Comparison of ENCODE assay signal across 8 cellular contexts in genomic region chr3:194136519-194137313, GRCh38. TPM values are rescaled to one million over a fixed set of nuclear protein-coding genes. Genes with fewer than 3 reads are reported as not detected.
DNase-seq lines count a peak whose midpoint lies in the region; ATAC-seq and TF ChIP-seq lines count a peak whose summit lies in the region.

No MANE protein-coding gene starts in this region.

- in situ Hi-C loops in ACHN (cut with HindIII; ENCODE audit: low pct_ligation_motif_present, low pct_unique_long_range_greater_than_20kb, low sequenced_read_pairs) (no loop called here), GM23248 (cut with MboI) (no loop called here)

- H3F3A ChIP-seq in GM23248 (ENCODE audit: insufficient read depth) (peaks cover 40% of the 10 kb centered on the region), SK-N-SH (replicated peaks; ENCODE audit: insufficient read depth) (peaks cover 57% of the 10 kb centered on the region)

- H3K27me3 ChIP-seq in GM23248 (replicated peaks; ENCODE audit: insufficient read depth) (no peaks in the 10 kb centered on the region), SK-N-SH (ENCODE audit: insufficient read depth) (no peaks in the 10 kb centered on the region)

- H3K9me3 ChIP-seq in GM23248 (ENCODE audit: low read depth), result no peaks in the 10 kb centered on the region
- H3K9me3 ChIP-seq in SK-N-SH, result no peaks in the 10 kb centered on the region

- 1 to 2% methylated on average over 39 to 43 of the region's 43 CpGs for WGBS in GM23248 (ENCODE audit: low coverage in 1 of 2, low lambda C conversion rate in 2 of 2, missing lambda C conversion rate in 2 of 2), 2 experiments
- 1% methylated on average over 31 of the region's 43 CpGs for WGBS in SK-N-SH (ENCODE audit: low lambda C conversion rate)

- no peaks in the 10 kb centered on the region for H4K20me1 ChIP-seq in GM23248 (ENCODE audit: insufficient read depth)
- H4K20me1 ChIP-seq in SK-N-SH (ENCODE audit: insufficient read depth), result peaks cover 26% of the 10 kb centered on the region

- no peak for TF ChIP-seq RAD21 in SK-N-SH (IDR thresholded peaks at IDR 0.05; ENCODE audit: low read length)

- H3K79me2 ChIP-seq in GM23248 (ENCODE audit: insufficient read depth) (no peaks in the 10 kb centered on the region), SK-N-SH (ENCODE audit: insufficient read depth) (peaks cover 21% of the 10 kb centered on the region)

- peak overlapping the region; percentile 93 for H3K27ac ChIP-seq in GM23248
- H3K27ac ChIP-seq in SK-N-SH (ENCODE audit: low read depth in 2 of 2, low read length in 1 of 2), result peak overlapping the region; percentile 86 to 95
- H3K27ac ChIP-seq in caudate nucleus (ENCODE audit: low read depth, low read length), result peak overlapping the region; percentile 42

- H3K36me3 ChIP-seq in GM23248 (ENCODE audit: low read depth), result no peaks in the 10 kb centered on the region
- peaks cover 0 to 7% of the 10 kb centered on the region in 2 experiments for H3K36me3 ChIP-seq in SK-N-SH (replicated peaks in 1 of 2; ENCODE audit: control insufficient read depth in 1 of 2, insufficient read depth in 2 of 2, low read length in 1 of 2)

- no peak for TF ChIP-seq CTCF in SK-N-SH (IDR thresholded peaks at IDR 0.05)

- CTCF ChIA-PET in SK-N-SH (lab: Yijun Ruan, JAX), result interaction anchor here (0.6 to 7.7 kb wide), 30 partner anchors 8 to 471 kb away, joined by 3 to 94 read pairs (median 4); no protein-coding TSS in a partner anchor

- DNase-seq in ACHN (peak; percentile 48), GM23248 (peak; percentile 89), SK-N-SH (peak; percentile 56), caudate nucleus (lab: John Stamatoyannopoulos, UW) (peak in 4 of 61 donors; percentile 9 to 48 (median 18)), kidney glomerular epithelial cell (lab: John Stamatoyannopoulos, UW) (peak; percentile 46)
- DNase-seq in stimulated activated CD4-positive, alpha-beta T cell treated with anti-CD3 and anti-CD28 coated beads, TNF-alpha, amount 100 ng/mL, for 4 hours (ENCODE audit: low read depth in 3 of 3), result peak in 2 of 3 experiments; percentile 4 to 10

- no peak for ATAC-seq in HG02870 (IDR thresholded peaks at IDR 0.05; ENCODE audit: unreplicated experiment)
- no peak for ATAC-seq in GM18907 (IDR thresholded peaks at IDR 0.05; ENCODE audit: unreplicated experiment)

- peaks cover 38% of the 10 kb centered on the region for H3K4me1 ChIP-seq in GM23248 (ENCODE audit: insufficient read depth)
- H3K4me1 ChIP-seq in SK-N-SH (ENCODE audit: control insufficient read depth in 1 of 2, insufficient read depth in 2 of 2, low read depth in 1 of 2, low read length in 1 of 2), result peaks cover 25 to 65% of the 10 kb centered on the region in 2 experiments

- POLR2A ChIA-PET in SK-N-SH (lab: Yijun Ruan, JAX), result interaction anchor here (0.5 to 5.6 kb wide), 6 partner anchors 33 to 431 kb away, joined by 3 to 49 read pairs (median 4); no protein-coding TSS in a partner anchor

- H3K4me2 ChIP-seq in GM23248 (ENCODE audit: unreplicated experiment) (peak overlapping the region; percentile 82), SK-N-SH (peak overlapping the region; percentile 96)

- H3K9me2 ChIP-seq in GM23248 (ENCODE audit: insufficient read depth) (no peaks in the 10 kb centered on the region), SK-N-SH (no peaks in the 10 kb centered on the region)

- H3K4me3 ChIP-seq in GM23248, result peak overlapping the region; percentile 79
- H3K4me3 ChIP-seq in SK-N-SH (ENCODE audit: low read depth in 2 of 2, low read length in 1 of 2), result peak overlapping the region; percentile 71 to 83

- peak overlapping the region; percentile 98 for H3K9ac ChIP-seq in GM23248
- peak overlapping the region; percentile 96 for H3K9ac ChIP-seq in SK-N-SH

- H2AFZ ChIP-seq in GM23248 (no peak overlapping the region), SK-N-SH (ENCODE audit: low read depth) (no peak overlapping the region)

- TF ChIP-seq EP300 in SK-N-SH (IDR thresholded peaks at IDR 0.05; ENCODE audit: borderline replicate concordance in 1 of 2, low read depth in 1 of 2, low read length in 1 of 2), result no peak

TF ChIP-seq in SK-N-SH, 30 proteins besides CTCF, POLR2A, EP300 and RAD21:
- TF ChIP-seq RCOR1 (IDR thresholded peaks at IDR 0.05; ENCODE audit: low read length) (no peak), MXI1 (IDR thresholded peaks at IDR 0.05; ENCODE audit: low read depth, low read length) (no peak), USF1 (IDR thresholded peaks at IDR 0.05; ENCODE audit: borderline replicate concordance, low read depth) (no peak), TCF12 (IDR thresholded peaks at IDR 0.05) (peak; percentile 25; the same call in 1 of the 2 replicates), SIN3A (IDR thresholded peaks at IDR 0.05; ENCODE audit: borderline replicate concordance, low read depth, low read length) (no peak), FOSL2 (IDR thresholded peaks at IDR 0.05; ENCODE audit: borderline replicate concordance, low read depth) (no peak), MAX (IDR thresholded peaks at IDR 0.05; ENCODE audit: low read depth) (0 out of 2 replicates have a peak, but pooled peaks have one; percentile 17), PBX3 (IDR thresholded peaks at IDR 0.05) (peak; percentile 20; the same call in 1 of the 2 replicates), RXRA (IDR thresholded peaks at IDR 0.05; ENCODE audit: borderline replicate concordance, low read depth) (no peak), NFIC (IDR thresholded peaks at IDR 0.05; ENCODE audit: borderline replicate concordance) (no peak), MEF2A (IDR thresholded peaks at IDR 0.05; ENCODE audit: borderline replicate concordance, low read depth) (peak; percentile 25; the same call in 1 of the 2 replicates)

RNA-seq across cellular contexts. Expression of gene HES1, which starts 0.8 kb away (rescaled TPM):
- total RNA-seq in GM23248 (2014; rRNA removed; shearing (Covaris generic)), result 13.0 and 13.8 TPM in 2 replicates
- polyA plus RNA-seq in GM23248 (2016; fragmentation: Nextera tagmentation; extraction: Ambion mirVana) (8.8 and 10.3 TPM in 2 replicates), SK-N-SH (2012; rRNA removed) (152 and 225 TPM in 2 replicates)
- 98.1 and 119 TPM in 2 replicates for polyA plus RNA-seq in SK-N-SH (2012; cell fraction: cytosol; rRNA removed)
- 440 and 504 TPM in 2 replicates for polyA plus RNA-seq in SK-N-SH (2012; cell fraction: nucleus; rRNA removed)

Comparison
In these comparisons a context has a peak if more than half of its experiments do, and no peak if none do; other contexts are left out.
1. H3K27ac ChIP-seq: peak in every context shown above with its lines; median percentile 93 in GM23248; 90 in SK-N-SH; 42 in caudate nucleus.